12 cellular contexts compared by ENCODE assay signal in genomic region chr12:6934110-6934509, GRCh38. TPM values are rescaled to one million over a fixed set of nuclear protein-coding genes. Genes with fewer than 3 reads are reported as not detected.
DNase-seq lines count a peak whose midpoint lies in the region; ATAC-seq and TF ChIP-seq lines count a peak whose summit lies in the region.
"Had no signal": no experiment of that assay in that cellular context is flagged by ENCODE, and none has a peak within 500 bp of the region (broad histone marks: within the 10 kb centered on the region; RNA-seq: fewer than 3 reads in every experiment).

No MANE protein-coding gene starts in this region.

- H3K36me3 ChIP-seq in rectal smooth muscle tissue (ENCODE audit: control insufficient read depth, insufficient read depth, low read length): peaks cover 18% of the 10 kb centered on the region

- TF ChIP-seq CTCF in Calu3 (IDR thresholded peaks at IDR 0.05; ENCODE audit: unreplicated experiment): no peak
- no peak for TF ChIP-seq CTCF in activated CD8-positive, alpha-beta T cell treated with anti-CD3 and anti-CD28 coated beads for 36 hours (IDR thresholded peaks at IDR 0.05)
- TF ChIP-seq CTCF in fibroblast of pulmonary artery (IDR thresholded peaks at IDR 0.05; ENCODE audit: low read length, missing control alignments): no peak
- TF ChIP-seq CTCF in GM20000 (IDR thresholded peaks at IDR 0.05; ENCODE audit: extremely low read depth, missing control alignments): no peak

- no peaks in the 10 kb centered on the region for H3K27me3 ChIP-seq in rectal smooth muscle tissue (ENCODE audit: control insufficient read depth, insufficient read depth, low read length)

- BruUV-seq in Calu3 (replicated peaks; lab: Mats Ljungman, UMichigan): no TSS peak

- CTCF ChIA-PET in Calu3 (lab: Charles Lee): no interaction called here
- CTCF ChIA-PET in activated CD8-positive, alpha-beta T cell treated with anti-CD3 and anti-CD28 coated beads for 36 hours (lab: Charles Lee): interaction anchor here (0.6 to 22.8 kb wide), 4 partner anchors 7 to 26 kb away, joined by 3 to 460 read pairs (median 56); partner anchors contain the start of gene ATN1

- no peak overlapping the region for H3K4me3 Mint-ChIP-seq in Calu3 (ENCODE audit: low read depth, unreplicated experiment)
- H3K4me3 Mint-ChIP-seq in activated CD8-positive, alpha-beta T cell treated with anti-CD3 and anti-CD28 coated beads for 36 hours: no peak overlapping the region

- no peaks in the 10 kb centered on the region for H3K27me3 Mint-ChIP-seq in Calu3 (ENCODE audit: unreplicated experiment)
- H3K27me3 Mint-ChIP-seq in activated CD8-positive, alpha-beta T cell treated with anti-CD3 and anti-CD28 coated beads for 36 hours: no peaks in the 10 kb centered on the region

- peaks cover 69% of the 10 kb centered on the region for H3K36me3 Mint-ChIP-seq in Calu3 (ENCODE audit: insufficient read depth, unreplicated experiment)
- peaks cover 29% of the 10 kb centered on the region for H3K36me3 Mint-ChIP-seq in activated CD8-positive, alpha-beta T cell treated with anti-CD3 and anti-CD28 coated beads for 36 hours (ENCODE audit: low read depth)

- POLR2A ChIA-PET in activated CD8-positive, alpha-beta T cell treated with anti-CD3 and anti-CD28 coated beads for 36 hours (lab: Charles Lee): interaction anchor here (0.6 to 36.0 kb wide), 9 partner anchors 9 to 72 kb away, joined by 3 to 1266 read pairs (median 3); partner anchors contain the start of genes C12orf57, EMG1, PHB2 and PTPN6

- peaks cover 33% of the 10 kb centered on the region for H3K4me1 ChIP-seq in rectal smooth muscle tissue (ENCODE audit: control insufficient read depth, insufficient read depth, low read length)

- H3K27ac Mint-ChIP-seq in Calu3 (ENCODE audit: unreplicated experiment): peak overlapping the region; percentile 18
- H3K27ac Mint-ChIP-seq in activated CD8-positive, alpha-beta T cell treated with anti-CD3 and anti-CD28 coated beads for 36 hours: peak overlapping the region; percentile 75

- H3K4me3 ChIP-seq in fibroblast of pulmonary artery (replicated peaks; ENCODE audit: low read depth, low read length) (peak overlapping the region; percentile 27), rectal smooth muscle tissue (ENCODE audit: low read length) (no peak overlapping the region)

- DNase-seq in Calu3 (no peak), fibroblast of pulmonary artery (ENCODE audit: low read depth) (peak; percentile 87), SK-N-DZ (ENCODE audit: low spot score) (no peak), GM20000 (ENCODE audit: low spot score) (no peak)
- no peak for DNase-seq in activated CD8-positive, alpha-beta T cell treated with anti-CD3 and anti-CD28 coated beads for 36 hours
- DNase-seq in stimulated activated naive CD4-positive, alpha-beta T cell (lab: John Stamatoyannopoulos, UW): no peak
- DNase-seq: stimulated activated CD8-positive, alpha-beta memory T cell treated with anti-CD3 and anti-CD28 coated beads, Interleukin-4, amount 100 ng/mL, for 48 hours had no signal

- peak overlapping the region; percentile 4 for H3K27ac ChIP-seq in rectal smooth muscle tissue (ENCODE audit: low read depth, low read length)
- H3K27ac ChIP-seq: HL-60 had no signal

- no peaks in the 10 kb centered on the region for H3K9me3 Mint-ChIP-seq in Calu3 (ENCODE audit: low read depth, unreplicated experiment)
- H3K9me3 Mint-ChIP-seq in activated CD8-positive, alpha-beta T cell treated with anti-CD3 and anti-CD28 coated beads for 36 hours: no peaks in the 10 kb centered on the region

- ATAC-seq in activated CD8-positive, alpha-beta T cell treated with anti-CD3 and anti-CD28 coated beads for 36 hours: no peak
- ATAC-seq in esophagus mucosa: no peak

- peaks cover 58% of the 10 kb centered on the region for H3K4me1 Mint-ChIP-seq in Calu3 (ENCODE audit: low read depth, unreplicated experiment)
- peaks cover 70% of the 10 kb centered on the region for H3K4me1 Mint-ChIP-seq in activated CD8-positive, alpha-beta T cell treated with anti-CD3 and anti-CD28 coated beads for 36 hours (ENCODE audit: low read depth)

- intact Hi-C loops in Calu3 (cut with micrococcal nuclease; ENCODE audit: unreplicated experiment): no loop called here
- intact Hi-C loops in activated CD8-positive, alpha-beta T cell treated with anti-CD3 and anti-CD28 coated beads for 36 hours (cut with micrococcal nuclease): no loop called here

- no peak overlapping the region for H3K9ac ChIP-seq in rectal smooth muscle tissue (ENCODE audit: low read length)

RNA-seq across cellular contexts. Expression of gene ATN1, which starts 6.4 kb away (rescaled TPM):
- total RNA-seq in Calu3 (2022) (59.9 and 62.0 TPM in 2 replicates), esophagus mucosa (29.1 TPM)
- 10 to 100 TPM; 26.4 to 28.5 TPM for total RNA-seq in activated CD8-positive, alpha-beta T cell treated with anti-CD3 and anti-CD28 coated beads for 36 hours
- 15.9 and 16.9 TPM in 2 replicates for polyA plus RNA-seq in SK-N-DZ (2014; cell fraction: cytosol; rRNA removed)
- polyA plus RNA-seq in SK-N-DZ (2014; cell fraction: nucleus; rRNA removed): 19.4 and 59.9 TPM in 2 replicates

RNA-seq across cellular contexts. Expression of gene RNU7-1, which starts 9.5 kb away (rescaled TPM):
- total RNA-seq in Calu3 (2022) (not detected in 2 replicates), esophagus mucosa (not detected)
- not detected for total RNA-seq in activated CD8-positive, alpha-beta T cell treated with anti-CD3 and anti-CD28 coated beads for 36 hours
- not detected in 2 replicates for polyA plus RNA-seq in SK-N-DZ (2014; cell fraction: cytosol; rRNA removed)
- polyA plus RNA-seq in SK-N-DZ (2014; cell fraction: nucleus; rRNA removed): not detected in 2 replicates
- polyA plus RNA-seq: esophagus, neural cell had no signal

RNA-seq across cellular contexts. Expression of gene C12orf57, which starts 9.7 kb away (rescaled TPM):
- total RNA-seq in Calu3 (2022): 96.7 and 103 TPM in 2 replicates
- total RNA-seq in activated CD8-positive, alpha-beta T cell treated with anti-CD3 and anti-CD28 coated beads for 36 hours: 100 to 1,000 TPM; 226 to 244 TPM
- 890 and 1,059 TPM in 2 replicates for polyA plus RNA-seq in SK-N-DZ (2014; cell fraction: cytosol; rRNA removed)
- polyA plus RNA-seq in SK-N-DZ (2014; cell fraction: nucleus; rRNA removed): 478 and 558 TPM in 2 replicates
- total RNA-seq in esophagus mucosa: 84.0 TPM

RNA-seq across cellular contexts. Expression of gene PTPN6, which starts 17.0 kb away (rescaled TPM):
- total RNA-seq in Calu3 (2022): 42.4 and 46.3 TPM in 2 replicates
- 100 to 1,000 TPM; 485 to 489 TPM for total RNA-seq in activated CD8-positive, alpha-beta T cell treated with anti-CD3 and anti-CD28 coated beads for 36 hours
- 0.48 and 0.64 TPM in 2 replicates for polyA plus RNA-seq in SK-N-DZ (2014; cell fraction: cytosol; rRNA removed)
- 1.1 and 1.3 TPM in 2 replicates for polyA plus RNA-seq in SK-N-DZ (2014; cell fraction: nucleus; rRNA removed)
- 17.8 TPM for total RNA-seq in esophagus mucosa
- polyA plus RNA-seq: neural cell had no signal

RNA-seq across cellular contexts. Expression of gene ENO2, which starts 19.7 kb away (rescaled TPM):
- 14.5 and 16.1 TPM in 2 replicates for total RNA-seq in Calu3 (2022)
- 100 to 1,000 TPM; 315 to 330 TPM for total RNA-seq in activated CD8-positive, alpha-beta T cell treated with anti-CD3 and anti-CD28 coated beads for 36 hours
- 127 and 142 TPM in 2 replicates for polyA plus RNA-seq in SK-N-DZ (2014; cell fraction: cytosol; rRNA removed)
- 292 and 417 TPM in 2 replicates for polyA plus RNA-seq in SK-N-DZ (2014; cell fraction: nucleus; rRNA removed)
- total RNA-seq in esophagus mucosa: 3.7 TPM
